In the genomic region with DNA sequence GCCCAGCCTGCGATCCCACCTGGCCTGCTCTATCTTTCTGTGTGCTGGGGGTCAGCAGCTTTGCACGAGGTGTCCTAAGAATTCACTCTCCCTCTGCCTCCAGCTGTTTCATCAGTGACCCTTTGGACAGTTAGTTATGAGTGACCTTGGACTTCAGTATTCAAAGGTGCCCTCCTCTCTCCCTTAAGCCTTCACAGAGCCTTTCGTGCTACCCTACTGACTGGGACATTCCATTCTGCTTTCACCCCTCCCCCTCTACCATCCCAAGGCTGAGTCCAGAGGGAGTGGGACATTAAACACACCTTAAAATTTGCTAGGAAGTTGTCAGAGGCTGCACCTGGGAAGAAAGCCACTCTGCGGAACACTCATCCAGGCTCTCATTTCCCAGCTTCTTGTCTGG, we compare ENCODE assay signal across 21 cellular contexts.
"Had no signal": no experiment of that assay in that cellular context is flagged by ENCODE, and none has a peak within 500 bp of the region (broad histone marks: within the 10 kb centered on the region; RNA-seq: fewer than 3 reads in every experiment).

No MANE protein-coding gene starts in this region.

- FAIRE-seq: bronchial epithelial cell had no signal

- H3K4me3 Mint-ChIP-seq: activated CD4-positive, alpha-beta T cell treated with anti-CD3 and anti-CD28 coated beads, Interleukin-2, amount 10 ng/mL, durations not matched to agents 24 days and 14 days; activated CD8-positive, alpha-beta T cell treated with anti-CD3 and anti-CD28 coated beads for 36 hours; activated T-cell treated with anti-CD3 and anti-CD28 coated beads, Interleukin-2, amount 50 U/mL, for 72 hours had no signal

- H3K27me3 ChIP-seq: ascending aorta, transverse colon, uterus had no signal

- H3K4me1 ChIP-seq: uterus had no signal

- ATAC-seq: activated CD8-positive, alpha-beta T cell treated with anti-CD3 and anti-CD28 coated beads for 36 hours; activated T-cell treated with anti-CD3 and anti-CD28 coated beads, Interleukin-2, amount 50 U/mL, for 72 hours; lower lobe of right lung; stimulated activated naive CD8-positive, alpha-beta T cell treated with anti-CD3 and anti-CD28 coated beads, Interleukin-15, Interleukin-2, amounts not matched to agents 100 U/mL and 50 U/mL, for 24 hours had no signal

- DNase-seq: activated CD4-positive, alpha-beta T cell treated with anti-CD3 and anti-CD28 coated beads, Interleukin-2, amount 10 ng/mL, durations not matched to agents 24 days and 14 days; activated CD8-positive, alpha-beta memory T cell treated with anti-CD3 and anti-CD28 coated beads, Interleukin-2, amount 50 U/mL, for 4 hours; activated CD8-positive, alpha-beta T cell treated with anti-CD3 and anti-CD28 coated beads for 36 hours; activated effector memory CD4-positive, alpha-beta T cell treated with anti-CD3 and anti-CD28 coated beads, Interleukin-2, amount 50 U/mL, for 16 hours; activated naive CD4-positive, alpha-beta T cell treated with anti-CD3 and anti-CD28 coated beads, Interleukin-2, amount 50 U/mL, for 16 hours; activated T-cell treated with anti-CD3 and anti-CD28 coated beads, Interleukin-2, amount 50 U/mL, for 72 hours; dermis blood vessel endothelial cell; effector memory CD4-positive, alpha-beta T cell; foreskin fibroblast; hippocampal formation; islet precursor cell; lower lobe of right lung; retina; stimulated activated CD4-positive, alpha-beta T cell treated with anti-CD3 and anti-CD28 coated beads, Interleukin-12 subunit alpha, Interleukin-12 subunit beta, amount 100 ng/mL, for 4 hours; stimulated activated CD4-positive, alpha-beta T cell treated with anti-CD3 and anti-CD28 coated beads, Interleukin-1b, Interleukin-23, amount 100 ng/mL, for 48 hours; stimulated activated CD8-positive, alpha-beta memory T cell treated with anti-CD3 and anti-CD28 coated beads, Interleukin-4, amount 100 ng/mL, for 48 hours; stimulated activated naive CD8-positive, alpha-beta T cell treated with anti-CD3 and anti-CD28 coated beads, Interleukin-15, Interleukin-2, amounts not matched to agents 100 U/mL and 50 U/mL, for 24 hours; transverse colon; uterus had no signal

- H3K27ac ChIP-seq: ascending aorta, lower lobe of right lung, transverse colon, uterus had no signal

- H3K27me3 Mint-ChIP-seq: activated CD4-positive, alpha-beta T cell treated with anti-CD3 and anti-CD28 coated beads, Interleukin-2, amount 10 ng/mL, durations not matched to agents 24 days and 14 days; activated CD8-positive, alpha-beta T cell treated with anti-CD3 and anti-CD28 coated beads for 36 hours had no signal

- H3K9me3 Mint-ChIP-seq: activated CD4-positive, alpha-beta T cell treated with anti-CD3 and anti-CD28 coated beads, Interleukin-2, amount 10 ng/mL, durations not matched to agents 24 days and 14 days; activated CD8-positive, alpha-beta T cell treated with anti-CD3 and anti-CD28 coated beads for 36 hours; activated T-cell treated with anti-CD3 and anti-CD28 coated beads, Interleukin-2, amount 50 U/mL, for 72 hours had no signal

- H3K27ac Mint-ChIP-seq: activated CD4-positive, alpha-beta T cell treated with anti-CD3 and anti-CD28 coated beads, Interleukin-2, amount 10 ng/mL, durations not matched to agents 24 days and 14 days; activated CD8-positive, alpha-beta T cell treated with anti-CD3 and anti-CD28 coated beads for 36 hours; activated T-cell treated with anti-CD3 and anti-CD28 coated beads, Interleukin-2, amount 50 U/mL, for 72 hours had no signal

- H3K9me3 ChIP-seq: ascending aorta, lower lobe of right lung, transverse colon, uterus had no signal

- H3K4me3 ChIP-seq: ascending aorta, lower lobe of right lung, transverse colon, uterus had no signal

- H3K36me3 ChIP-seq: ascending aorta, transverse colon, uterus had no signal
